29 cellular contexts compared by ENCODE assay signal in the genomic region with DNA sequence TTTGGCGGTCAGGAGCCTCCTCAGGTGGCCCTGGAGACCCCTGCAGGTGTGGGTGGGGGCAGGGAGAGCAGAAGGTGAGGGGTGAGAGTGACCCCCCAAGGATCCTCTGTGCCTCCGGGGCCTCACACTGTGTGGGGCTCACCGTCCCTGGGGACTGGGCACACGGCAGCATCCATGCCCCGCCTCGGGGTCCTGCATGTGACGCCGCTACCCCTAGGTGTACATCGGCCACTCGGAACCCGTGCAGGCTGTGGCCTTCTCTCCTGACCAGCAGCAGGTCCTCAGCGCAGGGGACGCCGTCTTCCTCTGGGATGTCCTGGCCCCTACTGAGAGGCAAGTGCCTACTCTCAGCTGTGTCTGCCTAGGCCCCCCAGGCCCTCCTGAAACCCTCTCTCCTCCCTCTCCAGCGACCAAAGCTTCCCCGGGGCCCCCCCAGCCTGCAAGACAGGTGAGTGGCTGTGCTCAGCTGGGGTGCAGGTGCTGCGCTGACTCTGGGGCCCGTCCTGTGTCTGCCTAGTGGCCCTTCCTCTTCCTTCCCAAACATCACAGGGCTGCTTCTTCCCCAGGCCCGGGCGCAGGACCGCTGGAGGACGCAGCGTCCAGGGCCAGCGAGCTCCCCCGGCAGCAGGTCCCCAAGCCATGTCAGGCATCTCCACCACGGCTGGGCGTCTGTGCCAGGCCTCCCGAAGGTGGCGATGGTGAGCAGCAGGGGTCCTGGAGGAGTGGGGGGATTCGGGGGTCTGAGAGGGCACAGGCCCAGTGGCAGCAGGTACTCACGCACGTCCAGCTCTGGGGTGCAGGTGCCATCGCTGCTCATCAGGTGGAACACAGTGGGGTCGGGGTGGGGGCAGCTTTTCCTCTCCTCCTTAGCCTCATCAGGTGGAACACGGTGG. TPM values are rescaled to one million over a fixed set of nuclear protein-coding genes. Genes with fewer than 3 reads are reported as not detected.
DNase-seq lines count a peak whose midpoint lies in the region; ATAC-seq and TF ChIP-seq lines count a peak whose summit lies in the region.
"Had no signal": no experiment of that assay in that cellular context is flagged by ENCODE, and none has a peak within 500 bp of the region (broad histone marks: within the 10 kb centered on the region; RNA-seq: fewer than 3 reads in every experiment).

No MANE protein-coding gene starts in this region.

- H2AFZ ChIP-seq in KMS-11 (ENCODE audit: low read depth), result no peak overlapping the region
- H2AFZ ChIP-seq in GM23248, result no peak overlapping the region
- H2AFZ ChIP-seq: hepatocyte, neural progenitor cell had no signal

- H3K27me3 Mint-ChIP-seq in stimulated activated naive B cell treated with anti-CD40 and anti-IgM and Interleukin-4, amounts not matched to agents 10 μg/mL and 1 μg/mL and 100 μg/mL, for 72 hours, result no peaks in the 10 kb centered on the region
- H3K27me3 Mint-ChIP-seq: activated CD4-positive, alpha-beta memory T cell treated with anti-CD3 and anti-CD28 coated beads for 36 hours; activated naive CD4-positive, alpha-beta T cell treated with anti-CD3 and anti-CD28 coated beads, Interleukin-2, amount 50 U/mL, for 24 hours; CD4-positive, alpha-beta T cell; memory B cell had no signal

- H4K20me1 ChIP-seq in KMS-11 (ENCODE audit: insufficient read depth), result no peaks in the 10 kb centered on the region
- no peaks in the 10 kb centered on the region for H4K20me1 ChIP-seq in GM23248 (ENCODE audit: insufficient read depth)

- WGBS in GM23248 (ENCODE audit: low coverage in 1 of 2, low lambda C conversion rate in 2 of 2, missing lambda C conversion rate in 2 of 2), 2 experiments, result 91 to 95% methylated on average over 27 to 35 of the region's 35 CpGs

- intact Hi-C loops in vagina (cut with DNase I), result no loop called here

- H3K4me1 Mint-ChIP-seq in stimulated activated naive B cell treated with anti-CD40 and anti-IgM and Interleukin-4, amounts not matched to agents 10 μg/mL and 1 μg/mL and 100 μg/mL, for 72 hours, result peaks cover 4 to 15% of the 10 kb centered on the region in 2 donors

- H3K79me2 ChIP-seq in KMS-11 (ENCODE audit: insufficient read depth, low read depth), result no peaks in the 10 kb centered on the region
- no peaks in the 10 kb centered on the region for H3K79me2 ChIP-seq in GM23248 (ENCODE audit: insufficient read depth)
- H3K79me2 ChIP-seq: hepatocyte had no signal

- H3K27ac ChIP-seq in KMS-11 (no peak overlapping the region), GM23248 (no peak overlapping the region), vagina (no peak overlapping the region)
- H3K27ac ChIP-seq: esophagus squamous epithelium, hepatocyte, neural progenitor cell, SJCRH30 had no signal

- in situ Hi-C loops in GM23248 (cut with MboI), result no loop called here

- H3K36me3 ChIP-seq in KMS-11 (ENCODE audit: insufficient read depth) (no peaks in the 10 kb centered on the region), GM23248 (ENCODE audit: low read depth) (no peaks in the 10 kb centered on the region), vagina (no peaks in the 10 kb centered on the region)
- H3K36me3 ChIP-seq: neural progenitor cell, SJCRH30 had no signal

- no peak overlapping the region for H3K4me3 ChIP-seq in KMS-11 (IDR thresholded peaks at IDR 0.05; ENCODE audit: insufficient read depth, low read depth, low read length)
- no peak overlapping the region for H3K4me3 ChIP-seq in choroid plexus epithelial cell (ENCODE audit: low read depth, low read length)
- no peak overlapping the region for H3K4me3 ChIP-seq in GM23248
- no peak overlapping the region for H3K4me3 ChIP-seq in vagina
- H3K4me3 ChIP-seq: esophagus squamous epithelium, gastroesophageal sphincter, hepatocyte, neural progenitor cell, SJCRH30, upper lobe of left lung had no signal

- H3K4me2 ChIP-seq in KMS-11 (no peak overlapping the region), GM23248 (ENCODE audit: unreplicated experiment) (no peak overlapping the region)
- H3K4me2 ChIP-seq: hepatocyte, neural progenitor cell had no signal

- H3K36me3 Mint-ChIP-seq in stimulated activated naive B cell treated with anti-CD40 and anti-IgM and Interleukin-4, amounts not matched to agents 10 μg/mL and 1 μg/mL and 100 μg/mL, for 72 hours, result peaks cover 13 to 27% of the 10 kb centered on the region in 2 donors
- H3K36me3 Mint-ChIP-seq: activated naive CD4-positive, alpha-beta T cell treated with anti-CD3 and anti-CD28 coated beads, Interleukin-2, amount 50 U/mL, for 24 hours; memory B cell had no signal

- no peaks in the 10 kb centered on the region for H3K9me2 ChIP-seq in GM23248 (ENCODE audit: insufficient read depth)

- DNase-seq in choroid plexus epithelial cell (ENCODE audit: low read depth) (no peak), GM23248 (no peak), vagina (ENCODE audit: extremely low spot score in 2 of 2) (no peak)
- DNase-seq in stimulated activated naive B cell treated with anti-CD40 and anti-IgM and Interleukin-4, amounts not matched to agents 10 μg/mL and 1 μg/mL and 100 μg/mL, for 72 hours, result no peak
- no peak for DNase-seq in activated CD4-positive, CD25-positive, alpha-beta regulatory T cell treated with anti-CD3 and anti-CD28 coated beads, Interleukin-2, amount 50 U/mL, for 72 hours
- DNase-seq: activated CD4-positive, alpha-beta memory T cell treated with anti-CD3 and anti-CD28 coated beads for 36 hours; anterior cingulate cortex; CD4-positive, alpha-beta T cell; cortex of kidney; esophagus squamous epithelium; H9; NCI-H1092 treated with DMSO at 0.1 percent for 48 hours; NCI-H2029; NCI-H2227 treated with DMSO at 0.1 percent for 48 hours; NCI-H69; right cardiac atrium; SJCRH30; stimulated activated CD4-positive, alpha-beta T cell treated with anti-CD3 and anti-CD28 coated beads, Interleukin-2, amount 100 ng/mL, for 48 hours; substantia nigra; upper lobe of left lung had no signal

- H3K27ac Mint-ChIP-seq in stimulated activated naive B cell treated with anti-CD40 and anti-IgM and Interleukin-4, amounts not matched to agents 10 μg/mL and 1 μg/mL and 100 μg/mL, for 72 hours, result peak overlapping the region; percentile 37
- H3K27ac Mint-ChIP-seq: activated CD4-positive, alpha-beta memory T cell treated with anti-CD3 and anti-CD28 coated beads for 36 hours; activated naive CD4-positive, alpha-beta T cell treated with anti-CD3 and anti-CD28 coated beads, Interleukin-2, amount 50 U/mL, for 24 hours; activated T-helper 2 cell treated with anti-CD3 and anti-CD28 coated beads, Interferon-gamma antibody, Interleukin-2, Interleukin-4, amounts not matched to agents 10 μg/mL and 5 μg/mL and 100 μg/mL, durations not matched to agents 14 hours and 24 hours and 36 hours; CD4-positive, alpha-beta T cell; H9; memory B cell; neural progenitor cell had no signal

- H3K4me3 Mint-ChIP-seq in stimulated activated naive B cell treated with anti-CD40 and anti-IgM and Interleukin-4, amounts not matched to agents 10 μg/mL and 1 μg/mL and 100 μg/mL, for 72 hours, result no peak overlapping the region
- H3K4me3 Mint-ChIP-seq: activated CD4-positive, alpha-beta memory T cell treated with anti-CD3 and anti-CD28 coated beads for 36 hours; activated naive CD4-positive, alpha-beta T cell treated with anti-CD3 and anti-CD28 coated beads, Interleukin-2, amount 50 U/mL, for 24 hours; CD4-positive, alpha-beta T cell; H9; memory B cell; neural progenitor cell had no signal

- TF ChIP-seq POLR2A in vagina (IDR thresholded peaks at IDR 0.05), result no peak

- no peaks in the 10 kb centered on the region for H3K9me3 Mint-ChIP-seq in stimulated activated naive B cell treated with anti-CD40 and anti-IgM and Interleukin-4, amounts not matched to agents 10 μg/mL and 1 μg/mL and 100 μg/mL, for 72 hours
- H3K9me3 Mint-ChIP-seq: activated CD4-positive, alpha-beta memory T cell treated with anti-CD3 and anti-CD28 coated beads for 36 hours; activated naive CD4-positive, alpha-beta T cell treated with anti-CD3 and anti-CD28 coated beads, Interleukin-2, amount 50 U/mL, for 24 hours; activated T-helper 2 cell treated with anti-CD3 and anti-CD28 coated beads, Interferon-gamma antibody, Interleukin-2, Interleukin-4, amounts not matched to agents 10 μg/mL and 5 μg/mL and 100 μg/mL, durations not matched to agents 14 hours and 24 hours and 36 hours; CD4-positive, alpha-beta T cell; H9; memory B cell; neural progenitor cell had no signal

- no peaks in the 10 kb centered on the region for H3K27me3 ChIP-seq in KMS-11 (ENCODE audit: insufficient read depth, low read depth)
- H3K27me3 ChIP-seq in GM23248 (replicated peaks; ENCODE audit: insufficient read depth), result no peaks in the 10 kb centered on the region
- H3K27me3 ChIP-seq in vagina, result no peaks in the 10 kb centered on the region
- H3K27me3 ChIP-seq: esophagus squamous epithelium, gastroesophageal sphincter, hepatocyte, neural progenitor cell, SJCRH30, upper lobe of left lung had no signal

- H3K4me1 ChIP-seq in KMS-11 (ENCODE audit: low read depth, poor library complexity, severe bottlenecking) (peaks cover 20% of the 10 kb centered on the region), GM23248 (ENCODE audit: insufficient read depth) (no peaks in the 10 kb centered on the region), vagina (peaks cover 18% of the 10 kb centered on the region)
- H3K4me1 ChIP-seq: SJCRH30 had no signal

- no peak overlapping the region for H3K9ac ChIP-seq in KMS-11
- H3K9ac ChIP-seq in GM23248, result no peak overlapping the region
- H3K9ac ChIP-seq: neural progenitor cell had no signal

- TF ChIP-seq CTCF in GM12874 (IDR thresholded peaks at IDR 0.05; ENCODE audit: insufficient read depth, low read depth, low read length), result peak; percentile 20; the same call in 1 of the 2 replicates
- TF ChIP-seq CTCF in KMS-11 (conservative IDR thresholded peaks at IDR 0.05; ENCODE audit: low read depth, low read length), result peak; percentile 35; the same call in 1 of the 2 replicates
- TF ChIP-seq CTCF in choroid plexus epithelial cell (conservative IDR thresholded peaks at IDR 0.05; ENCODE audit: low read depth, low read length), result peak; percentile 4
- TF ChIP-seq CTCF in vagina (IDR thresholded peaks at IDR 0.05), result no peak

- H3K9me3 ChIP-seq in GM23248 (ENCODE audit: low read depth) (no peaks in the 10 kb centered on the region), vagina (no peaks in the 10 kb centered on the region)
- H3K9me3 ChIP-seq: esophagus squamous epithelium, gastroesophageal sphincter, SJCRH30, upper lobe of left lung had no signal

- no peak for ATAC-seq in stimulated activated naive B cell treated with anti-CD40 and anti-IgM and Interleukin-4, amounts not matched to agents 10 μg/mL and 1 μg/mL and 100 μg/mL, for 72 hours (replicated peaks)
- ATAC-seq: activated CD4-positive, CD25-positive, alpha-beta regulatory T cell treated with anti-CD3 and anti-CD28 coated beads, Interleukin-2, amount 50 U/mL, for 24 hours; gastroesophageal sphincter had no signal

- H3F3A ChIP-seq in GM23248 (ENCODE audit: insufficient read depth), result no peaks in the 10 kb centered on the region

RNA-seq across cellular contexts. Expression of gene RHOT2, which starts 9.0 kb away (rescaled TPM):
- 44.9 and 65.9 TPM in 2 replicates for total RNA-seq in GM23248 (2014; rRNA removed; shearing (Covaris generic))
- 65.1 and 70.0 TPM in 2 replicates for polyA plus RNA-seq in GM23248 (2016; fragmentation: Nextera tagmentation; extraction: Ambion mirVana)
- total RNA-seq in vagina, result 91.1 TPM

RNA-seq across cellular contexts. Expression of gene WDR90, which starts 9.8 kb away (rescaled TPM):
- 16.5 and 24.7 TPM in 2 replicates for total RNA-seq in GM23248 (2014; rRNA removed; shearing (Covaris generic))
- 4.7 and 8.2 TPM in 2 replicates for polyA plus RNA-seq in GM23248 (2016; fragmentation: Nextera tagmentation; extraction: Ambion mirVana)
- total RNA-seq in vagina, result 34.9 TPM

RNA-seq across cellular contexts. Expression of gene RHBDL1, which starts 16.5 kb away (rescaled TPM):
- total RNA-seq in GM23248 (2014; rRNA removed; shearing (Covaris generic)), result 0.89 and 2.1 TPM in 2 replicates
- polyA plus RNA-seq in GM23248 (2016; fragmentation: Nextera tagmentation; extraction: Ambion mirVana), result 0.90 and 1.5 TPM in 2 replicates
- total RNA-seq in vagina, result 1.7 TPM

RNA-seq across cellular contexts. Expression of gene MCRIP2, which starts 17.3 kb away (rescaled TPM):
- total RNA-seq in GM23248 (2014; rRNA removed; shearing (Covaris generic)), result 29.3 and 30.4 TPM in 2 replicates
- polyA plus RNA-seq in GM23248 (2016; fragmentation: Nextera tagmentation; extraction: Ambion mirVana), result 22.4 and 22.6 TPM in 2 replicates
- 27.0 TPM for total RNA-seq in vagina

RNA-seq across cellular contexts. Expression of gene STUB1, which starts 21.3 kb away (rescaled TPM):
- 183 and 201 TPM in 2 replicates for total RNA-seq in GM23248 (2014; rRNA removed; shearing (Covaris generic))
- polyA plus RNA-seq in GM23248 (2016; fragmentation: Nextera tagmentation; extraction: Ambion mirVana), result 207 and 216 TPM in 2 replicates
- total RNA-seq in vagina, result 124 TPM

Comparison
In these comparisons a context has a peak if more than half of its experiments do, and no peak if none do; other contexts are left out.
1. CTCF ChIP-seq: peak in GM12874 (single experiment), KMS-11 (single experiment) and choroid plexus epithelial cell (single experiment); none in vagina (0 of 3).